In the genomic region with DNA sequence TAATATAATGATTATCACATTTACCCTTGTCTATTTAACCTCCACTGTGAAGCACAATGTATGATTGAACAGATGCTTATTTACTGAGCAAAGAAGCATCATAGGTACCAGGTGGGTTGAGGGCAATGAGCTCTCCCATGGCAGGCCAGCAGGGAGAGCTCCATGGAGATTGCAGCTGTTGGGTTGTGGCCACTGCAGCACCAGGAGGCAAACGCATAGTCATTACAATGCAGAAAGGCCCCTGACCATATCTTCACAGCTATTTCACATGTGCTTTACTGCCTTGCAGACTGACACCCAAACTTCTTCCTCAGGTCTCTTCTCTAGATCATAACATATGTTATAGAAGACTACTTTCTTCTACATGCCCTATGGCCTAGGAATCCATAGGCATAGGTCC, we compare ENCODE assay signal across 22 cellular contexts.
DNase-seq lines count a peak whose midpoint lies in the region; ATAC-seq, FAIRE-seq and TF ChIP-seq lines count a peak whose summit lies in the region.
"Had no signal": no experiment of that assay in that cellular context is flagged by ENCODE, and none has a peak within 500 bp of the region (broad histone marks: within the 10 kb centered on the region; RNA-seq: fewer than 3 reads in every experiment).

No MANE protein-coding gene starts in this region.

- H3K36me3 Mint-ChIP-seq in activated CD4-positive, alpha-beta T cell treated with anti-CD3 and anti-CD28 coated beads, Interleukin-2, amount 10 ng/mL, durations not matched to agents 7 days and 5 days (ENCODE audit: low read depth), result peaks cover 11% of the 10 kb centered on the region
- H3K36me3 Mint-ChIP-seq: CD4-positive, CD25-positive, alpha-beta regulatory T cell had no signal

- H3K4me3 Mint-ChIP-seq in activated CD4-positive, alpha-beta T cell treated with anti-CD3 and anti-CD28 coated beads, Interleukin-2, amount 10 ng/mL, durations not matched to agents 7 days and 5 days, result no peak overlapping the region
- H3K4me3 Mint-ChIP-seq: CD8-positive, alpha-beta memory T cell; HFFc6 had no signal

- no peak overlapping the region for H3K14ac ChIP-seq in mesenchymal stem cell (ENCODE audit: low read length in 2 of 2)

- no peak overlapping the region for H4K8ac ChIP-seq in mesenchymal stem cell (ENCODE audit: low read length)

- no peak overlapping the region for H4K91ac ChIP-seq in mesenchymal stem cell (ENCODE audit: low read length)

- H3K9ac ChIP-seq in HepG2 (ENCODE audit: insufficient read depth, low read depth, low read length) (no peak overlapping the region), K562 (ENCODE audit: insufficient read depth in 1 of 2, low read depth in 2 of 2, low read length in 2 of 2) (no peak overlapping the region), mesenchymal stem cell (ENCODE audit: low read length) (no peak overlapping the region)

- no peak for TF ChIP-seq POLR2A in HepG2 (IDR thresholded peaks at IDR 0.05; ENCODE audit: insufficient read depth in 1 of 2, low read depth in 2 of 2, low read length in 2 of 2)
- TF ChIP-seq POLR2A in right lobe of liver (IDR thresholded peaks at IDR 0.05), result no peak
- TF ChIP-seq POLR2A in K562 (conservative IDR thresholded peaks at IDR 0.05), result no peak

- peaks cover 49% of the 10 kb centered on the region for H3K4me1 ChIP-seq in HepG2 (ENCODE audit: insufficient read depth, low read length)
- peaks cover 0 to 7% (median 0%) of the 10 kb centered on the region in 4 donors for H3K4me1 ChIP-seq in right lobe of liver
- peaks cover 18 to 33% of the 10 kb centered on the region in 2 experiments for H3K4me1 ChIP-seq in K562 (replicated peaks in 1 of 2; ENCODE audit: control insufficient read depth in 2 of 2, insufficient read depth in 2 of 2, low read length in 2 of 2)
- H3K4me1 ChIP-seq in mesenchymal stem cell (ENCODE audit: control insufficient read depth, insufficient read depth, low read depth, low read length), result no peaks in the 10 kb centered on the region

- H3K27me3 Mint-ChIP-seq in activated CD4-positive, alpha-beta T cell treated with anti-CD3 and anti-CD28 coated beads, Interleukin-2, amount 10 ng/mL, durations not matched to agents 7 days and 5 days, result no peaks in the 10 kb centered on the region
- H3K27me3 Mint-ChIP-seq: CD8-positive, alpha-beta memory T cell had no signal

- H2BK5ac ChIP-seq in mesenchymal stem cell (ENCODE audit: low read depth, low read length, poor library complexity, severe bottlenecking), result no peak overlapping the region

- H2BK15ac ChIP-seq in mesenchymal stem cell (ENCODE audit: low read depth, poor library complexity, severe bottlenecking), result no peak overlapping the region

- H2AFZ ChIP-seq in HepG2 (ENCODE audit: low read length), result no peak overlapping the region
- peak overlapping the region; percentile 0; the same call in 1 of the 2 replicates for H2AFZ ChIP-seq in K562 (ENCODE audit: low read depth, low read length)
- no peak overlapping the region for H2AFZ ChIP-seq in mesenchymal stem cell (ENCODE audit: low read depth, low read length)

- CTCF ChIA-PET in activated CD4-positive, alpha-beta T cell treated with anti-CD3 and anti-CD28 coated beads, Interleukin-2, amount 10 ng/mL, durations not matched to agents 7 days and 5 days (lab: Charles Lee), result interaction anchor here (2.0 to 2.7 kb wide), 3 partner anchors 33 to 81 kb away, joined by 7 to 10 read pairs (median 8); partner anchors contain the start of gene HLF
- CTCF ChIA-PET in HepG2 (lab: Yijun Ruan, JAX; ENCODE audit: low intra/inter-chr PET ratio, low total read pairs) (no interaction called here), K562 (lab: Yijun Ruan, JAX; ENCODE audit: low intra/inter-chr PET ratio) (no interaction called here)

- no peaks in the 10 kb centered on the region for H3K79me1 ChIP-seq in mesenchymal stem cell (replicated peaks; ENCODE audit: low read length, poor library complexity, severe bottlenecking)

- no peak overlapping the region for H3K18ac ChIP-seq in mesenchymal stem cell (ENCODE audit: low read depth in 1 of 2, low read length in 2 of 2)

- H3K4ac ChIP-seq in mesenchymal stem cell (ENCODE audit: low read depth in 1 of 2, low read length in 2 of 2), result no peak overlapping the region

- TF ChIP-seq RAD21 in HepG2 (CRISPR knock-in tag; IDR thresholded peaks at IDR 0.05), result no peak
- TF ChIP-seq RAD21 in K562 (CRISPR knock-in tag; conservative IDR thresholded peaks at IDR 0.05 in 1 of 2, IDR thresholded peaks at IDR 0.05 in 1 of 2), result no peak

- FAIRE-seq in HepG2 (lab: Jason Lieb, UNC) (no peak), K562 (lab: Jason Lieb, UNC) (no peak)
- FAIRE-seq: A204.1 had no signal

- intact Hi-C loops in HepG2 (cut with micrococcal nuclease; ENCODE audit: unreplicated experiment), result loop anchor here (5.0 kb wide), 1 partner anchor 294 kb away; no protein-coding TSS in a partner anchor
- intact Hi-C loops in right lobe of liver (cut with DNase I), result loop anchor here in 1 of 2 donors (10.0 kb wide), 1 partner anchor 352 kb away; no protein-coding TSS in a partner anchor
- intact Hi-C loops in K562 (cut with micrococcal nuclease), result loop anchor here (10.0 kb wide), 1 partner anchor 112 kb away; no protein-coding TSS in a partner anchor

- H3K9me3 Mint-ChIP-seq in activated CD4-positive, alpha-beta T cell treated with anti-CD3 and anti-CD28 coated beads, Interleukin-2, amount 10 ng/mL, durations not matched to agents 7 days and 5 days, result peaks cover 10% of the 10 kb centered on the region
- H3K9me3 Mint-ChIP-seq: HFFc6 had no signal

- peak overlapping the region; percentile 47 for H3K27ac Mint-ChIP-seq in activated CD4-positive, alpha-beta T cell treated with anti-CD3 and anti-CD28 coated beads, Interleukin-2, amount 10 ng/mL, durations not matched to agents 7 days and 5 days
- H3K27ac Mint-ChIP-seq: CD8-positive, alpha-beta memory T cell; HFFc6 had no signal

- ATAC-seq in HepG2 (no peak), right lobe of liver (no peak), K562 (no peak), HG02610 (IDR thresholded peaks at IDR 0.05; ENCODE audit: unreplicated experiment) (no peak)
- ATAC-seq: HCT116 had no signal

- H3K9me1 ChIP-seq in K562 (ENCODE audit: control insufficient read depth, insufficient read depth, low read length), result no peaks in the 10 kb centered on the region

- H3K27ac ChIP-seq in HepG2 (ENCODE audit: extremely low read length, insufficient read depth, low read length), result no peak overlapping the region
- no peak overlapping the region for H3K27ac ChIP-seq in right lobe of liver
- no peak overlapping the region for H3K27ac ChIP-seq in K562 (ENCODE audit: extremely low read depth, low read depth, low read length)
- peak overlapping the region; percentile 61 for H3K27ac ChIP-seq in temporal lobe (ENCODE audit: low read depth, low read length)
- H3K27ac ChIP-seq in mesenchymal stem cell (ENCODE audit: low read length, poor library complexity, severe bottlenecking), result no peak overlapping the region

- no peak overlapping the region for H2BK120ac ChIP-seq in mesenchymal stem cell (ENCODE audit: low read depth, low read length)

- H3K4me2 ChIP-seq in HepG2 (ENCODE audit: low read depth, low read length), result no peak overlapping the region
- H3K4me2 ChIP-seq in K562 (ENCODE audit: insufficient read depth, low read length), result no peak overlapping the region
- no peak overlapping the region for H3K4me2 ChIP-seq in mesenchymal stem cell (ENCODE audit: low read length, poor library complexity, severe bottlenecking)

- no peak overlapping the region for H2AK5ac ChIP-seq in mesenchymal stem cell (ENCODE audit: low read length, severe bottlenecking)

- POLR2A ChIA-PET in activated CD4-positive, alpha-beta T cell treated with anti-CD3 and anti-CD28 coated beads, Interleukin-2, amount 10 ng/mL, durations not matched to agents 7 days and 5 days (lab: Charles Lee), result no interaction called here
- POLR2A ChIA-PET in HepG2 (lab: Yijun Ruan, JAX) (no interaction called here), K562 (lab: Yijun Ruan, JAX) (interaction anchor here (0.6 to 1.4 kb wide), 2 partner anchors 10 to 373 kb away, joined by 3 to 5 read pairs; no protein-coding TSS in a partner anchor)

- in situ Hi-C loops in HepG2 (cut with HindIII; ENCODE audit: extremely low pct_ligation_motif_present, low pct_unique_long_range_greater_than_20kb), result no loop called here
- in situ Hi-C loops in K562 (cut with MboI), result no loop called here

- WGBS in HepG2 (ENCODE audit: low lambda C conversion rate), result 82% methylated on average over 1 of the region's 1 CpG
- 78% methylated on average over 1 of the region's 1 CpG for WGBS in right lobe of liver (ENCODE audit: insufficient coverage, low coverage, low lambda C conversion rate, missing lambda C conversion rate)
- 69% methylated on average over 1 of the region's 1 CpG for WGBS in K562 (ENCODE audit: insufficient coverage, low coverage, missing lambda C conversion rate)
- 100% methylated on average over 1 of the region's 1 CpG for WGBS in mesenchymal stem cell

- no peak for TF ChIP-seq EP300 in HepG2 (IDR thresholded peaks at IDR 0.05; ENCODE audit: low read depth in 2 of 2, low read length in 2 of 2)
- TF ChIP-seq EP300 in HepG2 (CRISPR knock-in tag; IDR thresholded peaks at IDR 0.05; ENCODE audit: borderline replicate concordance), result no peak
- TF ChIP-seq EP300 in K562 (IDR thresholded peaks at IDR 0.05; ENCODE audit: low read length), result no peak

- H3K36me3 ChIP-seq in HepG2 (replicated peaks in 1 of 2; ENCODE audit: control insufficient read depth in 1 of 2, insufficient read depth in 2 of 2, low read length in 2 of 2), result no peaks in the 10 kb centered on the region
- no peaks in the 10 kb centered on the region for H3K36me3 ChIP-seq in right lobe of liver
- no peaks in the 10 kb centered on the region for H3K36me3 ChIP-seq in K562 (ENCODE audit: control insufficient read depth, insufficient read depth, low read length)
- H3K36me3 ChIP-seq in mesenchymal stem cell (ENCODE audit: control insufficient read depth in 1 of 2, insufficient read depth in 2 of 2, low read depth in 1 of 2, low read length in 2 of 2), result no peaks in the 10 kb centered on the region
- H3K36me3 ChIP-seq: BE2C had no signal

- no peak overlapping the region for H3K23ac ChIP-seq in mesenchymal stem cell (ENCODE audit: low read length in 2 of 2)

- no peak for TF ChIP-seq CTCF in HepG2 (CRISPR knock-in tag; IDR thresholded peaks at IDR 0.05)
- TF ChIP-seq CTCF in right lobe of liver (IDR thresholded peaks at IDR 0.05), result no peak
- TF ChIP-seq CTCF in K562 (IDR thresholded peaks at IDR 0.05 in 2 of 3, conservative IDR thresholded peaks at IDR 0.05 in 1 of 3; ENCODE audit: insufficient read depth in 2 of 3, low read depth in 1 of 3, low read length in 3 of 3), result no peak

- no peaks in the 10 kb centered on the region for H3K27me3 ChIP-seq in HepG2 (ENCODE audit: control insufficient read depth in 1 of 2, insufficient read depth in 2 of 2, low read length in 2 of 2)
- no peaks in the 10 kb centered on the region for H3K27me3 ChIP-seq in right lobe of liver
- H3K27me3 ChIP-seq in K562 (ENCODE audit: control insufficient read depth in 2 of 2, insufficient read depth in 2 of 2, low read length in 2 of 2), result no peaks in the 10 kb centered on the region
- H3K27me3 ChIP-seq in mesenchymal stem cell (ENCODE audit: control insufficient read depth in 1 of 2, insufficient read depth in 1 of 2, low read length in 2 of 2), result no peaks in the 10 kb centered on the region
- H3K27me3 ChIP-seq: BE2C had no signal

- H2BK12ac ChIP-seq in mesenchymal stem cell (ENCODE audit: low read length in 2 of 2), result no peak overlapping the region

- H3K9me3 ChIP-seq in HepG2 (ENCODE audit: low read length), result peaks cover 7% of the 10 kb centered on the region
- H3K9me3 ChIP-seq in right lobe of liver, result no peaks in the 10 kb centered on the region
- 0 out of 2 replicates have a peak, but pooled peaks cover 2% of the 10 kb centered on the region for H3K9me3 ChIP-seq in K562 (replicated peaks; ENCODE audit: control insufficient read depth, insufficient read depth, low read depth, low read length)
- H3K9me3 ChIP-seq in mesenchymal stem cell (ENCODE audit: control insufficient read depth, low read length), result no peaks in the 10 kb centered on the region
- H3K9me3 ChIP-seq: BE2C had no signal

- no peak for DNase-seq in activated CD4-positive, alpha-beta T cell treated with anti-CD3 and anti-CD28 coated beads, Interleukin-2, amount 10 ng/mL, durations not matched to agents 7 days and 5 days
- DNase-seq in activated CD4-positive, alpha-beta T cell treated with anti-CD3 and anti-CD28 coated beads for 48 hours, result no peak
- DNase-seq in HepG2 (ENCODE audit: low spot score) (no peak), right lobe of liver (no peak), K562 (ENCODE audit: extremely low read depth in 1 of 4, low spot score in 3 of 4) (peak in 2 of 4 experiments; percentile 22 to 23), mesenchymal stem cell (no peak)
- DNase-seq: ACHN; BE2C; C1 segment of cervical spinal cord; CD4-positive, CD25-positive, alpha-beta regulatory T cell; CD8-positive, alpha-beta memory T cell; COR-L47; DMS 273 treated with DMSO at 0.1 percent for 48 hours; DMS79; GDM1; GOT3; H7; HFFc6 had no signal

- H3K4me1 Mint-ChIP-seq in activated CD4-positive, alpha-beta T cell treated with anti-CD3 and anti-CD28 coated beads, Interleukin-2, amount 10 ng/mL, durations not matched to agents 7 days and 5 days, result peaks cover 72% of the 10 kb centered on the region

- BruUV-seq in HepG2 (replicated peaks; lab: Mats Ljungman, UMichigan), result no TSS peak
- no TSS peak for BruUV-seq in K562 (replicated peaks; lab: Mats Ljungman, UMichigan)

- H4K20me1 ChIP-seq in HepG2 (ENCODE audit: insufficient read depth, low read length), result no peaks in the 10 kb centered on the region
- H4K20me1 ChIP-seq in K562 (replicated peaks; ENCODE audit: control insufficient read depth, insufficient read depth, low read length), result no peaks in the 10 kb centered on the region

- H3K79me2 ChIP-seq in HepG2 (ENCODE audit: insufficient read depth, low read length) (no peaks in the 10 kb centered on the region), K562 (ENCODE audit: control insufficient read depth, insufficient read depth, low read length) (no peaks in the 10 kb centered on the region)

- H3K4me3 ChIP-seq in HepG2 (replicated peaks in 1 of 3; ENCODE audit: insufficient read depth in 1 of 3, low read depth in 2 of 3, low read length in 3 of 3), result no peak overlapping the region
- H3K4me3 ChIP-seq in right lobe of liver, result no peak overlapping the region
- no peak overlapping the region for H3K4me3 ChIP-seq in K562
- H3K4me3 ChIP-seq in mesenchymal stem cell (ENCODE audit: insufficient read depth in 1 of 2, low read depth in 1 of 2, low read length in 2 of 2), result no peak overlapping the region
